ENCODE assay signal across 11 cellular contexts in genomic region chr1:119662034-119662437, GRCh38. TPM values are rescaled to one million over a fixed set of nuclear protein-coding genes. Genes with fewer than 3 reads are reported as not detected.
A peak's percentile ranks its signal among the peaks of the same experiment; 100 is the strongest.
DNase-seq lines count a peak whose midpoint lies in the region; ATAC-seq lines count a peak whose summit lies in the region.
"Had no signal": no experiment of that assay in that cellular context is flagged by ENCODE, and none has a peak within 500 bp of the region (broad histone marks: within the 10 kb centered on the region; RNA-seq: fewer than 3 reads in every experiment).

No MANE protein-coding gene starts in this region.

- no peak overlapping the region for H3K27ac Mint-ChIP-seq in activated T-cell treated with anti-CD3 and anti-CD28 coated beads, Interleukin-2, amount 50 U/mL, for 72 hours
- no peak overlapping the region for H3K27ac Mint-ChIP-seq in T-cell
- H3K27ac Mint-ChIP-seq: activated naive CD8-positive, alpha-beta T cell; mesothelial cell of epicardium had no signal

- no peaks in the 10 kb centered on the region for H3K9me3 Mint-ChIP-seq in activated T-cell treated with anti-CD3 and anti-CD28 coated beads, Interleukin-2, amount 50 U/mL, for 72 hours
- no peaks in the 10 kb centered on the region for H3K9me3 Mint-ChIP-seq in T-cell
- H3K9me3 Mint-ChIP-seq: mesothelial cell of epicardium had no signal

- H3K4me3 Mint-ChIP-seq in activated T-cell treated with anti-CD3 and anti-CD28 coated beads, Interleukin-2, amount 50 U/mL, for 72 hours: no peak overlapping the region
- H3K4me3 Mint-ChIP-seq in T-cell: no peak overlapping the region
- H3K4me3 Mint-ChIP-seq: activated naive CD8-positive, alpha-beta T cell; mesothelial cell of epicardium had no signal

- intact Hi-C loops in left colon (cut with DNase I, micrococcal nuclease): loop anchor here in 1 of 2 donors (5.0 kb wide), 1 partner anchor 50 kb away; no protein-coding TSS in a partner anchor

- H3K4me1 Mint-ChIP-seq in activated T-cell treated with anti-CD3 and anti-CD28 coated beads, Interleukin-2, amount 50 U/mL, for 72 hours (ENCODE audit: low read depth): peaks cover 6% of the 10 kb centered on the region
- no peaks in the 10 kb centered on the region for H3K4me1 Mint-ChIP-seq in T-cell

- ATAC-seq in GM18867 (IDR thresholded peaks at IDR 0.05; ENCODE audit: unreplicated experiment): peak; percentile 70
- ATAC-seq in GM21529 (IDR thresholded peaks at IDR 0.05; ENCODE audit: unreplicated experiment): peak; percentile 81
- ATAC-seq in HG03097 (IDR thresholded peaks at IDR 0.05; ENCODE audit: low FRiP score, unreplicated experiment): peak; percentile 56
- ATAC-seq in left colon: peak; percentile 90
- no peak for ATAC-seq in activated T-cell treated with anti-CD3 and anti-CD28 coated beads, Interleukin-2, amount 50 U/mL, for 72 hours (replicated peaks in 1 of 2)
- no peak for ATAC-seq in T-cell (replicated peaks in 1 of 4)

- no peaks in the 10 kb centered on the region for H3K36me3 Mint-ChIP-seq in activated T-cell treated with anti-CD3 and anti-CD28 coated beads, Interleukin-2, amount 50 U/mL, for 72 hours (ENCODE audit: insufficient read depth in 2 of 2)
- no peaks in the 10 kb centered on the region for H3K36me3 Mint-ChIP-seq in T-cell
- H3K36me3 Mint-ChIP-seq: activated naive CD8-positive, alpha-beta T cell; mesothelial cell of epicardium had no signal

- peak in 1 of 2 donors; percentile 36 for DNase-seq in left colon
- DNase-seq in NCI-H526 (lab: John Stamatoyannopoulos, UW): no peak
- no peak for DNase-seq in NK-92 treated with Interleukin-12 subunit alpha and Interleukin-12 subunit beta, amount 100 ng/mL, for 24 hours (lab: John Stamatoyannopoulos, UW)
- no peak for DNase-seq in activated T-cell treated with anti-CD3 and anti-CD28 coated beads, Interleukin-2, amount 50 U/mL, for 72 hours
- no peak for DNase-seq in T-cell
- DNase-seq: NCI-H2171 treated with DMSO at 0.1 percent for 48 hours had no signal

- CTCF ChIA-PET in T-cell (lab: Charles Lee): no interaction called here

- POLR2A ChIA-PET in T-cell (lab: Charles Lee): no interaction called here

- peaks cover 32% of the 10 kb centered on the region for H3K27me3 Mint-ChIP-seq in activated T-cell treated with anti-CD3 and anti-CD28 coated beads, Interleukin-2, amount 50 U/mL, for 72 hours (ENCODE audit: low read depth)
- peaks cover 14 to 30% of the 10 kb centered on the region in 2 donors for H3K27me3 Mint-ChIP-seq in T-cell

RNA-seq across cellular contexts. Expression of gene ZNF697, which starts 14.0 kb away (rescaled TPM):
- total RNA-seq in left colon: 1 to 10 TPM; 2.0 to 3.1 TPM
- under 1 TPM; 0.26 to 0.32 TPM for total RNA-seq in activated T-cell treated with anti-CD3 and anti-CD28 coated beads, Interleukin-2, amount 50 U/mL, for 72 hours
- total RNA-seq in T-cell: under 1 TPM in 3 of 5 donors, not detected in 2; 0.06 to 0.16 (median 0.09) TPM

RNA-seq across cellular contexts. Expression of gene PHGDH, which starts 49.7 kb away (rescaled TPM):
- 1 to 10 TPM; 4.6 to 8.6 TPM for total RNA-seq in left colon
- 100 to 1,000 TPM; 431 to 452 TPM for total RNA-seq in activated T-cell treated with anti-CD3 and anti-CD28 coated beads, Interleukin-2, amount 50 U/mL, for 72 hours
- total RNA-seq in T-cell: 10 to 100 TPM in 3 of 5 donors, 1 to 10 TPM in 2; 7.8 to 27.4 (median 14.3) TPM

Comparison
In these comparisons a context has a peak if more than half of its experiments do, and no peak if none do; other contexts are left out.
1. ATAC-seq: peak in GM18867 (single experiment), GM21529 (single experiment), HG03097 (single experiment) and left colon (single experiment); none in activated T-cell treated with anti-CD3 and anti-CD28 coated beads, Interleukin-2, amount 50 U/mL, for 72 hours (0 of 2) and T-cell (0 of 4).
2. RNA of gene PHGDH, which starts 49.7 kb away (total RNA-seq): 431 to 452 TPM in activated T-cell treated with anti-CD3 and anti-CD28 coated beads, Interleukin-2, amount 50 U/mL, for 72 hours; 7.8 to 27.4 TPM in T-cell and 4.6 to 8.6 TPM in left colon; every median in the first group is over 10 times any median in the second.